ENCODE assay signal across 1 cellular context in the genomic region with DNA sequence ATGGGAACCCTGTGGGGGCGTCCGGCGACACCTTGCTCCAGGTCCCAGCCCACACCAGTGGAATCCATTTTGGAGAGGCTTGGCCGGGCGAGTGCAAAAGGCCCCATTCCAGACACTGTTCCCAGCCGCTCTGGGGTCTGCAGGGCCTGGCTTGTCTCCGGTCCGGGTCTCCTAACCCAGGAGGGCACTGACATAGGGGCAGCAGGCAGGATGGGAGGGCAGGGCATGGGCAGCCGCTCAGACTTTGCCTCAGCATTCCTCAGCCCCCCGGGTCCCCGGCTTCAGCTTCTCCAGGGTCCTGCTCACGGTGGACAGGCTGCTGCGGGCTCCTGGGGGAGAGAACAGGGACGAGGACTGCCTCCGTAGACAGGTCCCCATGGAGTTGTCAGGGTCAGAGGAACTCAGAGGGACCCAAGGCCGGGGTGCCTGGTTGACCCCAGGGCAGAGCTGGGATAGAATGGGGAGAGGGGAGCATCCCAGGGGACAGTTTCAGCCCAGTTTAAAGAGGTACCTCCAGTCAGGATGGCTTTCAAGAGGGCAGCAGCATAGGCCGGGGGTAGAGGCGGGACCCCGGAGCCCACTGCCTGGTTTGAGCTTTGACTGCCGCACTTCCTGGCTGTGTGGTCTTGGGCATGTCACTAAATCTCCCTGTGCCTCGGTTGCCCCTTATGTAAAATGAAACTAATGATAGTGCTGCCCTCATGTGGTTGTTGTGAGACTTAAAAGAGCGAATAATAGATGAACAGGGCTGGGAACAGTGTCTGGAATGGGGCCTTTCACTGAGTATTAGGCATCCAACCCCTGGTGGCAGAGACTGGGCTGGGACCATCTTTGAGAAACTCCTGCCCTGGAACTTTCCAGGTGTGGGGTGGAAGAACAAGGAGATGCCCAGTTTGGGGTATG.
TF ChIP-seq lines count a peak whose summit lies in the region.

No MANE protein-coding gene starts in this region.

TF ChIP-seq in GM12878, 131 proteins besides CTCF, POLR2A, EP300 and RAD21:
- TF ChIP-seq SMC3 (IDR thresholded peaks at IDR 0.05; ENCODE audit: borderline replicate concordance, low read length) (peak; percentile 44; the same call in 1 of the 2 replicates), RBBP5 (conservative IDR thresholded peaks at IDR 0.05) (no peak)
